18 cellular contexts compared by ENCODE assay signal in genomic region chr7:2411049-2411448, GRCh38. TPM values are rescaled to one million over a fixed set of nuclear protein-coding genes. Genes with fewer than 3 reads are reported as not detected.
DNase-seq lines count a peak whose midpoint lies in the region; ATAC-seq, FAIRE-seq and TF ChIP-seq lines count a peak whose summit lies in the region.
"Had no signal": no experiment of that assay in that cellular context is flagged by ENCODE, and none has a peak within 500 bp of the region (broad histone marks: within the 10 kb centered on the region; RNA-seq: fewer than 3 reads in every experiment).

No MANE protein-coding gene starts in this region.

- H3K4me3 Mint-ChIP-seq in CD4-positive, alpha-beta memory T cell: peak overlapping the region in 1 of 8 donors; percentile 50
- H3K4me3 Mint-ChIP-seq in natural killer cell treated with Interleukin-12 subunit alpha and Interleukin-12 subunit beta and Interleukin-15 and Interleukin-18, amount 100 ng/mL, for 72 hours: peak overlapping the region; percentile 83

- FAIRE-seq in A549 (lab: Jason Lieb, UNC) (no peak), K562 (lab: Jason Lieb, UNC) (no peak)
- FAIRE-seq: GM12892 had no signal

- H3K36me3 Mint-ChIP-seq in CD4-positive, alpha-beta memory T cell: peaks cover 2 to 6% of the 10 kb centered on the region in 2 donors
- no peaks in the 10 kb centered on the region for H3K36me3 Mint-ChIP-seq in natural killer cell treated with Interleukin-12 subunit alpha and Interleukin-12 subunit beta and Interleukin-15 and Interleukin-18, amount 100 ng/mL, for 72 hours

- no peaks in the 10 kb centered on the region for H3K9me1 ChIP-seq in K562 (ENCODE audit: control insufficient read depth, insufficient read depth, low read length)

- TF ChIP-seq EP300 in A549 (IDR thresholded peaks at IDR 0.05) (no peak), K562 (IDR thresholded peaks at IDR 0.05; ENCODE audit: low read length) (no peak)

- no peaks in the 10 kb centered on the region for H3K9me3 Mint-ChIP-seq in CD4-positive, alpha-beta memory T cell
- H3K9me3 Mint-ChIP-seq in natural killer cell treated with Interleukin-12 subunit alpha and Interleukin-12 subunit beta and Interleukin-15 and Interleukin-18, amount 100 ng/mL, for 72 hours: no peaks in the 10 kb centered on the region

- H3K4me2 ChIP-seq in A549: no peak overlapping the region
- H3K4me2 ChIP-seq in K562 (ENCODE audit: insufficient read depth, low read length): no peak overlapping the region

- no peaks in the 10 kb centered on the region for H3K36me3 ChIP-seq in CD4-positive, alpha-beta memory T cell (ENCODE audit: insufficient read depth, low read length)
- no peaks in the 10 kb centered on the region; the same call in 2 of the 3 replicates for H3K36me3 ChIP-seq in K562 (ENCODE audit: control insufficient read depth, insufficient read depth, low read length)
- H3K36me3 ChIP-seq: SJSA1 had no signal

- POLR2A ChIA-PET in A549 (lab: Yijun Ruan, JAX): no interaction called here
- POLR2A ChIA-PET in CD4-positive, alpha-beta memory T cell (lab: Charles Lee; ENCODE audit: partially characterized antibody): no interaction called here
- POLR2A ChIA-PET in K562 (lab: Yijun Ruan, JAX): interaction anchor here (0.6 to 2.5 kb wide), 2 partner anchors 20 to 225 kb away, joined by 3 to 7 read pairs; no protein-coding TSS in a partner anchor

- peak overlapping the region in 6 of 7 donors; percentile 26 to 95 (median 78) for H3K27ac Mint-ChIP-seq in CD4-positive, alpha-beta memory T cell
- peak overlapping the region; percentile 90 to 94 for H3K27ac Mint-ChIP-seq in natural killer cell treated with Interleukin-12 subunit alpha and Interleukin-12 subunit beta and Interleukin-15 and Interleukin-18, amount 100 ng/mL, for 72 hours

- no peak for DNase-seq in A549 (ENCODE audit: low read depth in 1 of 2, low spot score in 1 of 2)
- no peak for DNase-seq in CD4-positive, alpha-beta memory T cell
- no peak for DNase-seq in K562 (ENCODE audit: extremely low read depth in 1 of 4, low spot score in 3 of 4)
- DNase-seq in natural killer cell treated with Interleukin-12 subunit alpha and Interleukin-12 subunit beta and Interleukin-15 and Interleukin-18, amount 100 ng/mL, for 72 hours (ENCODE audit: low spot score): no peak
- no peak for DNase-seq in stimulated activated naive CD4-positive, alpha-beta T cell treated with Interleukin-2 at 50 U/mL for 16 hours (lab: John Stamatoyannopoulos, UW)
- no peak for DNase-seq in hippocampal formation (lab: John Stamatoyannopoulos, UW)
- DNase-seq: DND-41, GDM1, NCI-H1092, NCI-H1694, NCI-H446, NCI-H748 treated with DMSO at 0.1 percent for 48 hours, PC-3 had no signal

- peaks cover 24% of the 10 kb centered on the region; the same call in 2 of the 3 replicates for H3K79me2 ChIP-seq in K562 (ENCODE audit: control insufficient read depth, insufficient read depth, low read length)

- TF ChIP-seq RAD21 in A549 (conservative IDR thresholded peaks at IDR 0.05 in 1 of 2, IDR thresholded peaks at IDR 0.05 in 1 of 2) (no peak), K562 (CRISPR knock-in tag; conservative IDR thresholded peaks at IDR 0.05 in 1 of 2, IDR thresholded peaks at IDR 0.05 in 1 of 2) (no peak)

- TF ChIP-seq POLR2A in A549 (IDR thresholded peaks at IDR 0.05; ENCODE audit: low read length): no peak
- no peak for TF ChIP-seq POLR2A in K562 (conservative IDR thresholded peaks at IDR 0.05)

- H3K27ac ChIP-seq in A549 (no peak overlapping the region), K562 (ENCODE audit: extremely low read depth, low read depth, low read length) (no peak overlapping the region)
- H3K27ac ChIP-seq in CD4-positive, alpha-beta memory T cell (ENCODE audit: low read depth, low read length): no peak overlapping the region

- CTCF ChIA-PET in A549 (lab: Yijun Ruan, JAX) (interaction anchor here (0.6 kb wide), 1 partner anchor 11 kb away, joined by 6 read pairs; no protein-coding TSS in a partner anchor), K562 (lab: Yijun Ruan, JAX; ENCODE audit: low intra/inter-chr PET ratio) (no interaction called here)
- CTCF ChIA-PET in CD4-positive, alpha-beta memory T cell (lab: Charles Lee; ENCODE audit: partially characterized antibody): interaction anchor here (0.6 to 2.5 kb wide), 2 partner anchors 16 to 20 kb away, joined by 3 to 24 read pairs; no protein-coding TSS in a partner anchor

- no peak overlapping the region for H2AFZ ChIP-seq in K562 (ENCODE audit: low read depth, low read length)

- H3K9ac ChIP-seq in K562 (ENCODE audit: insufficient read depth in 1 of 2, low read depth in 2 of 2, low read length in 2 of 2): no peak overlapping the region; a peak in 1 of 4 replicates

- intact Hi-C loops in CD4-positive, alpha-beta memory T cell (cut with micrococcal nuclease): no loop called here
- intact Hi-C loops in K562 (cut with micrococcal nuclease): no loop called here

- H3K9me3 ChIP-seq in A549: no peaks in the 10 kb centered on the region
- H3K9me3 ChIP-seq in CD4-positive, alpha-beta memory T cell (ENCODE audit: control insufficient read depth in 1 of 2, low read length in 2 of 2): no peaks in the 10 kb centered on the region
- no peaks in the 10 kb centered on the region for H3K9me3 ChIP-seq in K562 (replicated peaks; ENCODE audit: control insufficient read depth, insufficient read depth, low read depth, low read length)
- H3K9me3 ChIP-seq: SJSA1 had no signal

- no peaks in the 10 kb centered on the region for H3K27me3 Mint-ChIP-seq in CD4-positive, alpha-beta memory T cell
- no peaks in the 10 kb centered on the region for H3K27me3 Mint-ChIP-seq in natural killer cell treated with Interleukin-12 subunit alpha and Interleukin-12 subunit beta and Interleukin-15 and Interleukin-18, amount 100 ng/mL, for 72 hours
- H3K27me3 Mint-ChIP-seq: B cell had no signal

- no peaks in the 10 kb centered on the region; the same call in 1 of the 2 replicates for H4K20me1 ChIP-seq in K562 (replicated peaks; ENCODE audit: control insufficient read depth, insufficient read depth, low read length)

- ATAC-seq in A549: no peak
- no peak for ATAC-seq in K562
- ATAC-seq in natural killer cell treated with Interleukin-12 subunit alpha and Interleukin-12 subunit beta and Interleukin-15 and Interleukin-18, amount 100 ng/mL, for 72 hours: no peak
- no peak for ATAC-seq in GM21737 (IDR thresholded peaks at IDR 0.05; ENCODE audit: unreplicated experiment)
- ATAC-seq: HCT116 had no signal

- in situ Hi-C loops in K562 (cut with MboI): no loop called here

- 100% methylated on average over 1 of the region's 1 CpG for WGBS in A549 (ENCODE audit: missing lambda C conversion rate)
- 93% methylated on average over 1 of the region's 1 CpG for WGBS in K562 (ENCODE audit: insufficient coverage, low coverage, missing lambda C conversion rate)

- H3K27me3 ChIP-seq in CD4-positive, alpha-beta memory T cell (ENCODE audit: insufficient read depth, low read length): no peaks in the 10 kb centered on the region
- no peaks in the 10 kb centered on the region for H3K27me3 ChIP-seq in K562 (ENCODE audit: control insufficient read depth in 2 of 2, insufficient read depth in 2 of 2, low read length in 2 of 2)
- H3K27me3 ChIP-seq: SJSA1 had no signal

- TF ChIP-seq CTCF in A549 (IDR thresholded peaks at IDR 0.05) (no peak), K562 (IDR thresholded peaks at IDR 0.05 in 2 of 3, conservative IDR thresholded peaks at IDR 0.05 in 1 of 3; ENCODE audit: insufficient read depth in 2 of 3, low read depth in 1 of 3, low read length in 3 of 3) (no peak)

- H3K4me3 ChIP-seq in A549 (no peak overlapping the region), K562 (no peak overlapping the region)
- no peak overlapping the region for H3K4me3 ChIP-seq in CD4-positive, alpha-beta memory T cell (ENCODE audit: low read length in 2 of 2)
- H3K4me3 ChIP-seq: SJSA1 had no signal

- no TSS peak for BruUV-seq in K562 (replicated peaks; lab: Mats Ljungman, UMichigan)

- peaks cover 46 to 82% (median 59%) of the 10 kb centered on the region in 4 donors for H3K4me1 Mint-ChIP-seq in CD4-positive, alpha-beta memory T cell
- H3K4me1 Mint-ChIP-seq in natural killer cell treated with Interleukin-12 subunit alpha and Interleukin-12 subunit beta and Interleukin-15 and Interleukin-18, amount 100 ng/mL, for 72 hours (ENCODE audit: low read depth in 2 of 2): peaks cover 58 to 77% of the 10 kb centered on the region in 2 donors

- H3K4me1 ChIP-seq in A549: peaks cover 20% of the 10 kb centered on the region
- H3K4me1 ChIP-seq in CD4-positive, alpha-beta memory T cell (ENCODE audit: insufficient read depth, low read length): peaks cover 69% of the 10 kb centered on the region
- peaks cover 34 to 43% of the 10 kb centered on the region in 2 experiments for H3K4me1 ChIP-seq in K562 (replicated peaks in 1 of 2; ENCODE audit: control insufficient read depth in 2 of 2, insufficient read depth in 2 of 2, low read length in 2 of 2)

RNA-seq across cellular contexts. Expression of gene CHST12, which starts 7.6 kb away (rescaled TPM):
- polyA plus RNA-seq in A549 (2011; rRNA removed) (5.6 and 6.2 TPM in 2 replicates), A549 (2017; fragmentation: RNase III; extraction: RNeasy Plus Mini Kit Qiagen cat#74134 plus additional on column Dnase treatment) (9.4 to 12.0 TPM (median 11.3 TPM) in 3 replicates), K562 (2011; rRNA removed) (3.6 and 6.8 TPM in 2 replicates), K562 (2014; fragmentation: Illumina TruSeq; extraction: Trizol) (2.1 and 5.7 TPM in 2 replicates), K562 (2014; fragmentation: Nextera tagmentation; extraction: Ambion mirVana) (under 1 TPM; 0.18 to 0.24 TPM), K562 (2014; rRNA removed) (10.3 and 10.6 TPM in 2 replicates)
- polyA plus RNA-seq in A549 (2012; cell fraction: cytosol; rRNA removed): 14.8 and 22.4 TPM in 2 replicates
- 21.2 and 32.0 TPM in 2 replicates for polyA plus RNA-seq in A549 (2012; cell fraction: nucleus; rRNA removed)
- 2.6 and 3.6 TPM in 2 replicates for polyA minus RNA-seq in A549 (2011; rRNA and poly(A)+ RNA removed)
- 10 to 100 TPM; 29.5 to 30.7 TPM for total RNA-seq in CD4-positive, alpha-beta memory T cell
- polyA plus RNA-seq in CD4-positive, alpha-beta memory T cell: 10 to 100 TPM; 11.6 to 22.5 TPM
- total RNA-seq in K562 (2011; cell fraction: chromatin; rRNA removed; ENCODE audit: low replicate concordance): 5.2 and 11.8 TPM in 2 replicates
- total RNA-seq in K562 (2011; cell fraction: nucleolus; rRNA removed): 6.2 and 7.2 TPM in 2 replicates
- 5.4 and 5.7 TPM in 2 replicates for total RNA-seq in K562 (2011; cell fraction: nucleoplasm; rRNA removed)
- total RNA-seq in K562 (2014; rRNA removed) (8.2 and 8.9 TPM in 2 replicates), K562 (2014; rRNA removed; fragmentation: Illumina TruSeq; extraction: Trizol) (0.84 and 1.1 TPM in 2 replicates), K562 (2015; rRNA removed; fragmentation: Illumina TruSeq; extraction: Trizol) (4.0 and 4.2 TPM in 2 replicates), K562 (2021) (17.3 and 19.8 TPM in 2 replicates)
- polyA plus RNA-seq in K562 (2011; cell fraction: cytosol; rRNA removed): 10.4 and 21.4 TPM in 2 replicates
- polyA plus RNA-seq in K562 (2011; cell fraction: nucleus; rRNA removed): 5.1 and 6.2 TPM in 2 replicates
- polyA plus RNA-seq in K562 (2012): 10.2 and 24.4 TPM in 2 replicates
- polyA minus RNA-seq in K562 (2011; rRNA and poly(A)+ RNA removed): 1.3 and 1.8 TPM in 2 replicates
- 6.8 and 9.4 TPM in 2 replicates for polyA minus RNA-seq in K562 (2011; cell fraction: cytosol; rRNA and poly(A)+ RNA removed)
- polyA minus RNA-seq in K562 (2011; cell fraction: nucleus; rRNA and poly(A)+ RNA removed): 1.6 and 2.2 TPM in 2 replicates
- 10 to 100 TPM; 29.6 to 31.7 TPM for total RNA-seq in natural killer cell treated with Interleukin-12 subunit alpha and Interleukin-12 subunit beta and Interleukin-15 and Interleukin-18, amount 100 ng/mL, for 72 hours

RNA-seq across cellular contexts. Expression of gene EIF3B, which starts 56.4 kb away (rescaled TPM):
- polyA plus RNA-seq in A549 (2011; rRNA removed) (180 and 219 TPM in 2 replicates), A549 (2017; fragmentation: RNase III; extraction: RNeasy Plus Mini Kit Qiagen cat#74134 plus additional on column Dnase treatment) (206 to 230 TPM (median 207 TPM) in 3 replicates), K562 (2011; rRNA removed) (216 and 279 TPM in 2 replicates), K562 (2014; fragmentation: Illumina TruSeq; extraction: Trizol) (494 and 496 TPM in 2 replicates), K562 (2014; fragmentation: Nextera tagmentation; extraction: Ambion mirVana) (10 to 100 TPM; 25.9 to 57.6 TPM), K562 (2014; rRNA removed) (263 and 278 TPM in 2 replicates)
- polyA plus RNA-seq in A549 (2012; cell fraction: cytosol; rRNA removed): 152 and 156 TPM in 2 replicates
- polyA plus RNA-seq in A549 (2012; cell fraction: nucleus; rRNA removed): 311 and 370 TPM in 2 replicates
- 140 and 153 TPM in 2 replicates for polyA minus RNA-seq in A549 (2011; rRNA and poly(A)+ RNA removed)
- total RNA-seq in CD4-positive, alpha-beta memory T cell: 100 to 1,000 TPM; 126 to 138 TPM
- 100 to 1,000 TPM in 1 of 2 donors, 10 to 100 TPM in 1; 78.7 to 135 TPM for polyA plus RNA-seq in CD4-positive, alpha-beta memory T cell
- 583 and 880 TPM in 2 replicates for total RNA-seq in K562 (2011; cell fraction: chromatin; rRNA removed; ENCODE audit: low replicate concordance)
- 353 and 358 TPM in 2 replicates for total RNA-seq in K562 (2011; cell fraction: nucleolus; rRNA removed)
- total RNA-seq in K562 (2011; cell fraction: nucleoplasm; rRNA removed): 465 and 579 TPM in 2 replicates
- total RNA-seq in K562 (2014; rRNA removed) (334 and 358 TPM in 2 replicates), K562 (2014; rRNA removed; fragmentation: Illumina TruSeq; extraction: Trizol) (357 and 410 TPM in 2 replicates), K562 (2015; rRNA removed; fragmentation: Illumina TruSeq; extraction: Trizol) (407 and 420 TPM in 2 replicates), K562 (2021) (387 and 416 TPM in 2 replicates)
- polyA plus RNA-seq in K562 (2011; cell fraction: cytosol; rRNA removed): 139 and 199 TPM in 2 replicates
- 409 and 424 TPM in 2 replicates for polyA plus RNA-seq in K562 (2011; cell fraction: nucleus; rRNA removed)
- polyA plus RNA-seq in K562 (2012): 202 and 329 TPM in 2 replicates
- polyA minus RNA-seq in K562 (2011; rRNA and poly(A)+ RNA removed): 295 and 299 TPM in 2 replicates
- polyA minus RNA-seq in K562 (2011; cell fraction: cytosol; rRNA and poly(A)+ RNA removed): 126 and 190 TPM in 2 replicates
- 97.9 and 165 TPM in 2 replicates for polyA minus RNA-seq in K562 (2011; cell fraction: nucleus; rRNA and poly(A)+ RNA removed)
- total RNA-seq in natural killer cell treated with Interleukin-12 subunit alpha and Interleukin-12 subunit beta and Interleukin-15 and Interleukin-18, amount 100 ng/mL, for 72 hours: 100 to 1,000 TPM; 229 to 348 TPM

Comparison
In these comparisons a context has a peak if more than half of its experiments do, and no peak if none do; other contexts are left out.
1. Of the 35 proteins assayed by ChIP-seq in both K562 and A549: peak only in K562: none; only in A549: none; in both: CEBPB; in neither: 34.